In the genomic region with DNA sequence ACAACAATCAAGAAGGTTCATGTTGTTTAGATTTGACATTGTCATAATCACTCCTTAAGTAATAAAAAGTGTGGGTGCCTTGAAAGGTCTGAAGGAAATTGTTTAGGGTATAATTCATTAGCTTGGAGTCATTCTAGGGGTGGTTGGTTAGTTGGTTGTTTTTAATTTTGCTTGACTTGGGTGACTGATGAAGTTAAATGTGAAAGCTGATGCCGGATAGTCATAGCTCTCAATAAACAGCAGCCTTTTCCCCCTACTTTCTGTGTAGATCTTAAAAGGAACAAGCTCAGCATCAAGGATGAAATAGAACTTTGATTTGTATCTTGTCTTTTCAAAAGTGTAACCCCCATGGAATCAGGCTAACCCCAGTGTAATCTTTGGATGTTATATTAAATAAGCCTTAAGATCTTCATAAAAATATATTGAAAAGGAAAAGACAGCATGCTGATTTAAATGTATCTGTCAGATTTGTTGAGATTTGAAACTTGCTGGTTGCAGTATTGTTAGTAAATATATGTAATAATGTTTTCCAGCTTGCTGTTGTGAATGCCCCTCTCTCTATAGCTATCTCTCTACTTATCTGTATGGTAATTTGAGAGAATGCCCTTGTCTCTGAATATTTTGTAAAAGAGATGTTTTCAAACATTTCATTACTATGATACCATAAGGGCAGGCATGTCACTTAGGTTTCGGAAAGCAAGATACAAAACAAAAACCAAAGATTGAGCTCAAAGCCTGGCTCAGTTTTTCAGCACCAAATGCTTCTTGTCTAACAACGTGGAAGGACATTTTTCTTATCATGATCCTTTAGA, we compare ENCODE assay signal across 9 cellular contexts.
DNase-seq lines count a peak whose midpoint lies in the region; ATAC-seq and TF ChIP-seq lines count a peak whose summit lies in the region.
"Had no signal": no experiment of that assay in that cellular context is flagged by ENCODE, and none has a peak within 500 bp of the region (broad histone marks: within the 10 kb centered on the region; RNA-seq: fewer than 3 reads in every experiment).

No MANE protein-coding gene starts in this region.

- H3K27me3 ChIP-seq in CD4-positive, CD25-positive, alpha-beta regulatory T cell (ENCODE audit: control insufficient read depth, insufficient read depth, low read length), result no peaks in the 10 kb centered on the region
- no peaks in the 10 kb centered on the region for H3K27me3 ChIP-seq in Peyer's patch
- no peaks in the 10 kb centered on the region for H3K27me3 ChIP-seq in ovary

- intact Hi-C loops in ovary (cut with DNase I), result loop anchor here in 1 of 4 donors (10.0 kb wide), 1 partner anchor 145 kb away; a partner anchor contains a TSS

- H3K4me3 ChIP-seq in CD4-positive, CD25-positive, alpha-beta regulatory T cell (ENCODE audit: low read depth, low read length), result peak overlapping the region; percentile 99
- peak overlapping the region; percentile 38 to 48 (median 42) for H3K4me3 ChIP-seq in Peyer's patch
- peak overlapping the region; percentile 76 for H3K4me3 ChIP-seq in ovary

- ATAC-seq in CD4-positive, CD25-positive, alpha-beta regulatory T cell (ENCODE audit: low read depth in 2 of 2), result no peak
- ATAC-seq in left lobe of liver (no peak), HG03571 (IDR thresholded peaks at IDR 0.05; ENCODE audit: unreplicated experiment) (no peak), GM21526 (IDR thresholded peaks at IDR 0.05; ENCODE audit: low FRiP score, unreplicated experiment) (no peak)

- H3K27me3 Mint-ChIP-seq in CD4-positive, CD25-positive, alpha-beta regulatory T cell, result no peaks in the 10 kb centered on the region

- peaks cover 85% of the 10 kb centered on the region for H3K4me1 ChIP-seq in CD4-positive, CD25-positive, alpha-beta regulatory T cell (ENCODE audit: control insufficient read depth, insufficient read depth, low read length, poor library complexity, severe bottlenecking)
- H3K4me1 ChIP-seq in Peyer's patch, result peaks cover 5 to 37% (median 26%) of the 10 kb centered on the region in 4 donors
- peaks cover 25% of the 10 kb centered on the region for H3K4me1 ChIP-seq in ovary (ENCODE audit: insufficient read depth)

- TF ChIP-seq CTCF in Peyer's patch (IDR thresholded peaks at IDR 0.05), result no peak
- TF ChIP-seq CTCF in ovary (IDR thresholded peaks at IDR 0.05), result no peak

- H3K27ac Mint-ChIP-seq in CD4-positive, CD25-positive, alpha-beta regulatory T cell, result peak overlapping the region; percentile 95 to 100 (median 95)

- peaks cover 38 to 96% (median 71%) of the 10 kb centered on the region in 4 donors for H3K4me1 Mint-ChIP-seq in CD4-positive, CD25-positive, alpha-beta regulatory T cell

- no peaks in the 10 kb centered on the region for H3K9me3 ChIP-seq in CD4-positive, CD25-positive, alpha-beta regulatory T cell (ENCODE audit: control insufficient read depth in 2 of 2, low read length in 2 of 2)
- H3K9me3 ChIP-seq in Peyer's patch (no peaks in the 10 kb centered on the region), ovary (no peaks in the 10 kb centered on the region)

- TF ChIP-seq POLR2A in Peyer's patch (IDR thresholded peaks at IDR 0.05) (no peak), ovary (IDR thresholded peaks at IDR 0.05) (no peak)

- peaks cover 40% of the 10 kb centered on the region for H3K36me3 Mint-ChIP-seq in CD4-positive, CD25-positive, alpha-beta regulatory T cell

- peak overlapping the region; percentile 84 to 94 (median 94) for H3K4me3 Mint-ChIP-seq in CD4-positive, CD25-positive, alpha-beta regulatory T cell

- WGBS in ovary, 3 donors, result 2 to 3% (median 2%) methylated on average over 3 of the region's 3 CpGs

- peaks cover 0 to 1% (median 0%) of the 10 kb centered on the region in 7 donors for H3K9me3 Mint-ChIP-seq in CD4-positive, CD25-positive, alpha-beta regulatory T cell

- H3K36me3 ChIP-seq in CD4-positive, CD25-positive, alpha-beta regulatory T cell (ENCODE audit: control insufficient read depth, insufficient read depth, low read length), result peaks cover 27% of the 10 kb centered on the region
- H3K36me3 ChIP-seq in Peyer's patch (peaks cover 0 to 11% (median 0%) of the 10 kb centered on the region in 3 donors), ovary (no peaks in the 10 kb centered on the region)

- no peak for TF ChIP-seq EP300 in ovary (IDR thresholded peaks at IDR 0.05)

- peak in 2 of 3 donors; percentile 58 to 75 for DNase-seq in CD4-positive, CD25-positive, alpha-beta regulatory T cell
- no peak for DNase-seq in Peyer's patch
- no peak for DNase-seq in epithelial cell of prostate (ENCODE audit: low read depth, low spot score)
- no peak for DNase-seq in ovary
- DNase-seq in left lobe of liver (ENCODE audit: low spot score), result no peak
- DNase-seq in DMS 273 treated with DMSO at 0.1 percent for 48 hours (lab: John Stamatoyannopoulos, UW), result no peak
- DNase-seq: NCI-H345 had no signal

- H3K27ac ChIP-seq in CD4-positive, CD25-positive, alpha-beta regulatory T cell (ENCODE audit: insufficient read depth, low read length, poor library complexity, severe bottlenecking), result peak overlapping the region; percentile 95
- H3K27ac ChIP-seq in Peyer's patch (peak overlapping the region; percentile 79 to 90 (median 88)), epithelial cell of prostate (peak overlapping the region; percentile 68), ovary (peak overlapping the region; percentile 70 to 92)

Comparison
In these comparisons a context has a peak if more than half of its experiments do, and no peak if none do; other contexts are left out.
1. DNase-seq: peak in CD4-positive, CD25-positive, alpha-beta regulatory T cell (2 of 3); none in Peyer's patch (0 of 3), epithelial cell of prostate (single experiment), ovary (0 of 5), left lobe of liver (single experiment) and DMS 273 treated with DMSO at 0.1 percent for 48 hours (single experiment).
2. H3K4me3 ChIP-seq: peak in every context shown above with its lines; median percentile 99 in CD4-positive, CD25-positive, alpha-beta regulatory T cell; 76 in ovary; 42 in Peyer's patch.
3. Peak in every context shown above with its lines, with median percentiles within 50 percentile points of each other: H3K27ac ChIP-seq.